In genomic region chr7:92716825-92717580, GRCh38 we compare ENCODE assay signal across 12 cellular contexts.
A peak's percentile ranks its signal among the peaks of the same experiment; 100 is the strongest.
DNase-seq lines count a peak whose midpoint lies in the region; ATAC-seq and TF ChIP-seq lines count a peak whose summit lies in the region.
"Had no signal": no experiment of that assay in that cellular context is flagged by ENCODE, and none has a peak within 500 bp of the region (broad histone marks: within the 10 kb centered on the region; RNA-seq: fewer than 3 reads in every experiment).

No MANE protein-coding gene starts in this region.

- H3K27me3 ChIP-seq in thoracic aorta (replicated peaks; ENCODE audit: insufficient read depth): no peaks in the 10 kb centered on the region
- H3K27me3 ChIP-seq: cardiac muscle cell had no signal

- POLR2A ChIA-PET in OCI-LY7 (lab: Charles Lee): interaction anchor here (0.6 to 1.9 kb wide), 6 partner anchors 8 to 622 kb away, joined by 3 to 10 read pairs (median 5); no protein-coding TSS in a partner anchor

- intact Hi-C loops in OCI-LY7 (cut with micrococcal nuclease; ENCODE audit: unreplicated experiment): loop anchor here (5.0 kb wide), 1 partner anchor 50 kb away; no protein-coding TSS in a partner anchor

- H3K27ac ChIP-seq in thoracic aorta: peak overlapping the region; percentile 84 to 94
- no peak overlapping the region for H3K27ac ChIP-seq in OCI-LY7 (ENCODE audit: low read depth, low read length, poor library complexity, severe bottlenecking)

- H2AFZ ChIP-seq in OCI-LY7 (ENCODE audit: low read length): no peak overlapping the region

- DNase-seq in activated T-cell treated with anti-CD3 and anti-CD28 coated beads, Interleukin-2, amount 50 U/mL, for 72 hours: no peak
- DNase-seq in activated T-cell treated with anti-CD3 and anti-CD28 coated beads for 4 hours (no peak), astrocyte of the spinal cord (ENCODE audit: low read depth, low spot score) (no peak), memory B cell (ENCODE audit: low spot score in 2 of 2) (no peak), thoracic aorta (ENCODE audit: low spot score) (no peak), OCI-LY7 (ENCODE audit: low spot score) (no peak), epidermal melanocyte (ENCODE audit: insufficient read length, low spot score) (no peak), AG08395 (ENCODE audit: low spot score) (no peak)
- DNase-seq: activated CD4-positive, alpha-beta T cell treated with anti-CD3 and anti-CD28 coated beads, Interleukin-2, amount 50 U/mL, for 1 hour; NCI-H1694 had no signal

- H3K9me3 Mint-ChIP-seq in activated T-cell treated with anti-CD3 and anti-CD28 coated beads, Interleukin-2, amount 50 U/mL, for 72 hours: no peaks in the 10 kb centered on the region
- no peaks in the 10 kb centered on the region for H3K9me3 Mint-ChIP-seq in memory B cell

- no peaks in the 10 kb centered on the region for H3K9me3 ChIP-seq in thoracic aorta
- no peaks in the 10 kb centered on the region for H3K9me3 ChIP-seq in OCI-LY7 (ENCODE audit: low read length)

- BruUV-seq in OCI-LY7 (replicated peaks; lab: Mats Ljungman, UMichigan): no TSS peak

- H3K36me3 Mint-ChIP-seq in activated T-cell treated with anti-CD3 and anti-CD28 coated beads, Interleukin-2, amount 50 U/mL, for 72 hours (ENCODE audit: insufficient read depth in 2 of 2): peaks cover 17 to 38% of the 10 kb centered on the region in 2 donors
- H3K36me3 Mint-ChIP-seq in memory B cell: peaks cover 10% of the 10 kb centered on the region

- H3K79me2 ChIP-seq in OCI-LY7 (ENCODE audit: insufficient read depth, low read depth, low read length): no peaks in the 10 kb centered on the region

- peaks cover 77% of the 10 kb centered on the region for H3K4me1 Mint-ChIP-seq in activated T-cell treated with anti-CD3 and anti-CD28 coated beads, Interleukin-2, amount 50 U/mL, for 72 hours (ENCODE audit: low read depth)
- H3K4me1 Mint-ChIP-seq in memory B cell: peaks cover 8% of the 10 kb centered on the region

- no peak for ATAC-seq in activated T-cell treated with anti-CD3 and anti-CD28 coated beads, Interleukin-2, amount 50 U/mL, for 72 hours (replicated peaks in 1 of 2)
- ATAC-seq in memory B cell (ENCODE audit: low read depth) (no peak), thoracic aorta (ENCODE audit: insufficient number of reproducible peaks, low FRiP score, low read depth) (no peak)
- ATAC-seq: HCT116 had no signal

- no peaks in the 10 kb centered on the region for H3K9me2 ChIP-seq in OCI-LY7 (ENCODE audit: insufficient read depth, low read length)

- no peak overlapping the region for H3K4me2 ChIP-seq in OCI-LY7 (ENCODE audit: low read length)

- CTCF ChIA-PET in OCI-LY7 (lab: Charles Lee; ENCODE audit: unreplicated experiment): no interaction called here

- peaks cover 6 to 31% of the 10 kb centered on the region in 2 donors for H3K4me1 ChIP-seq in thoracic aorta (ENCODE audit: control insufficient read depth in 1 of 2, low read depth in 2 of 2)
- peaks cover 24% of the 10 kb centered on the region for H3K4me1 ChIP-seq in OCI-LY7 (ENCODE audit: insufficient read depth, low read length, poor library complexity, severe bottlenecking)

- in situ Hi-C loops in astrocyte of the spinal cord (cut with HindIII; ENCODE audit: low sequenced_read_pairs): no loop called here

- peak overlapping the region; percentile 82 for H3K27ac Mint-ChIP-seq in activated T-cell treated with anti-CD3 and anti-CD28 coated beads, Interleukin-2, amount 50 U/mL, for 72 hours
- H3K27ac Mint-ChIP-seq in memory B cell: no peak overlapping the region

- peak overlapping the region; percentile 56 to 80 for H3K4me3 Mint-ChIP-seq in activated T-cell treated with anti-CD3 and anti-CD28 coated beads, Interleukin-2, amount 50 U/mL, for 72 hours
- peak overlapping the region; percentile 55 for H3K4me3 Mint-ChIP-seq in memory B cell

- H3K27me3 Mint-ChIP-seq in activated T-cell treated with anti-CD3 and anti-CD28 coated beads, Interleukin-2, amount 50 U/mL, for 72 hours (ENCODE audit: low read depth): no peaks in the 10 kb centered on the region
- H3K27me3 Mint-ChIP-seq in memory B cell: no peaks in the 10 kb centered on the region

- H3K36me3 ChIP-seq in thoracic aorta: no peaks in the 10 kb centered on the region
- H3K36me3 ChIP-seq in OCI-LY7 (ENCODE audit: insufficient read depth, low read length): peaks cover 6% of the 10 kb centered on the region; the same call in 1 of the 2 replicates
- H3K36me3 ChIP-seq: cardiac muscle cell had no signal

- TF ChIP-seq CTCF in astrocyte of the spinal cord (IDR thresholded peaks at IDR 0.05; ENCODE audit: low read depth, low read length): no peak
- no peak for TF ChIP-seq CTCF in thoracic aorta (IDR thresholded peaks at IDR 0.05)
- TF ChIP-seq CTCF in OCI-LY7 (conservative IDR thresholded peaks at IDR 0.05; ENCODE audit: low read length): no peak

- H4K20me1 ChIP-seq in OCI-LY7 (ENCODE audit: insufficient read depth, low read length): no peaks in the 10 kb centered on the region

- H3K4me3 ChIP-seq in astrocyte of the spinal cord (ENCODE audit: low read depth, low read length) (peak overlapping the region; percentile 39), thoracic aorta (peak overlapping the region; percentile 76), OCI-LY7 (ENCODE audit: low read depth, low read length, poor library complexity, severe bottlenecking) (no peak overlapping the region)
- H3K4me3 ChIP-seq: cardiac muscle cell had no signal
